In genomic region chr7:17640730-17641377, GRCh38 we compare ENCODE assay signal across 8 cellular contexts.
DNase-seq lines count a peak whose midpoint lies in the region; ATAC-seq and TF ChIP-seq lines count a peak whose summit lies in the region.

No MANE protein-coding gene starts in this region.

- no peaks in the 10 kb centered on the region for H3K36me3 ChIP-seq in parathyroid adenoma (ENCODE audit: control insufficient read depth, insufficient read depth, low read length)

- H2AFZ ChIP-seq in parathyroid adenoma, result no peak overlapping the region

- H3K27ac ChIP-seq in parathyroid adenoma, result no peak overlapping the region

- ATAC-seq in HG02884 (IDR thresholded peaks at IDR 0.05; ENCODE audit: unreplicated experiment) (peak; percentile 65), HG03571 (IDR thresholded peaks at IDR 0.05; ENCODE audit: unreplicated experiment) (no peak)

- TF ChIP-seq CTCF in epithelial cell of proximal tubule (conservative IDR thresholded peaks at IDR 0.05; ENCODE audit: low read depth, low read length), result peak; percentile 77
- peak; percentile 37 for TF ChIP-seq CTCF in parathyroid adenoma (IDR thresholded peaks at IDR 0.05)

- no peak overlapping the region for H3K9ac ChIP-seq in parathyroid adenoma

- no peak overlapping the region for H3K4me2 ChIP-seq in parathyroid adenoma (ENCODE audit: low read length)

- H3K4me3 ChIP-seq in epithelial cell of proximal tubule (ENCODE audit: low read depth, low read length) (no peak overlapping the region), parathyroid adenoma (ENCODE audit: low read depth, low read length) (no peak overlapping the region)

- H3K79me2 ChIP-seq in parathyroid adenoma, result no peaks in the 10 kb centered on the region

- no peaks in the 10 kb centered on the region for H3K4me1 ChIP-seq in parathyroid adenoma

- H3K27me3 ChIP-seq in parathyroid adenoma (ENCODE audit: control insufficient read depth, insufficient read depth, low read length), result no peaks in the 10 kb centered on the region

- H3K9me3 ChIP-seq in parathyroid adenoma (ENCODE audit: control insufficient read depth, low read length), result no peaks in the 10 kb centered on the region

- peak; percentile 10 to 27 for DNase-seq in stimulated activated CD4-positive, alpha-beta T cell treated with anti-CD3 and anti-CD28 coated beads, Interleukin-2, amount 100 ng/mL, for 24 hours
- DNase-seq in stimulated activated CD4-positive, alpha-beta T cell treated with anti-CD3 and anti-CD28 coated beads, Interleukin-4, amount 100 ng/mL, for 1 hour, result no peak
- peak; percentile 49 for DNase-seq in RPMI7951 (ENCODE audit: low read depth)
- DNase-seq in epithelial cell of proximal tubule (ENCODE audit: low read depth), result no peak
- DNase-seq in NK-92 (lab: John Stamatoyannopoulos, UW; ENCODE audit: unreplicated experiment), result no peak

Comparison
In these comparisons a context has a peak if more than half of its experiments do, and no peak if none do; other contexts are left out.
1. DNase-seq: peak in stimulated activated CD4-positive, alpha-beta T cell treated with anti-CD3 and anti-CD28 coated beads, Interleukin-2, amount 100 ng/mL, for 24 hours (2 of 2) and RPMI7951 (single experiment); none in stimulated activated CD4-positive, alpha-beta T cell treated with anti-CD3 and anti-CD28 coated beads, Interleukin-4, amount 100 ng/mL, for 1 hour (single experiment), epithelial cell of proximal tubule (single experiment) and NK-92 (single experiment).